8 cellular contexts compared by ENCODE assay signal in genomic region chr6:144063246-144063743, GRCh38. TPM values are rescaled to one million over a fixed set of nuclear protein-coding genes. Genes with fewer than 3 reads are reported as not detected.
DNase-seq lines count a peak whose midpoint lies in the region; ATAC-seq and TF ChIP-seq lines count a peak whose summit lies in the region.

No MANE protein-coding gene starts in this region.

- no peak for TF ChIP-seq POLR2A in tibial nerve (IDR thresholded peaks at IDR 0.05)

- in situ Hi-C loops in ACHN (cut with HindIII; ENCODE audit: low pct_ligation_motif_present, low pct_unique_long_range_greater_than_20kb, low sequenced_read_pairs) = no loop called here

- H3K36me3 ChIP-seq in liver (ENCODE audit: control insufficient read depth in 4 of 4, insufficient read depth in 3 of 4, low read depth in 1 of 4, low read length in 3 of 4) (no peaks in the 10 kb centered on the region), tibial nerve (no peaks in the 10 kb centered on the region)

- peak; percentile 33 for DNase-seq in NOMO-1 treated with DMSO at 0.1 percent for 48 hours (lab: John Stamatoyannopoulos, UW; ENCODE audit: unreplicated experiment)
- no peak for DNase-seq in NOMO-1 (lab: John Stamatoyannopoulos, UW; ENCODE audit: unreplicated experiment in 2 of 2)
- no peak for DNase-seq in activated naive CD8-positive, alpha-beta T cell treated with anti-CD3 and anti-CD28 coated beads for 36 hours
- DNase-seq in tibial nerve (ENCODE audit: low spot score in 2 of 2) = no peak
- no peak for DNase-seq in ACHN
- no peak for DNase-seq in AG08395 (ENCODE audit: low spot score)

- H3K36me3 Mint-ChIP-seq in activated naive CD8-positive, alpha-beta T cell treated with anti-CD3 and anti-CD28 coated beads for 36 hours = peaks cover 6% of the 10 kb centered on the region

- no peak for TF ChIP-seq CTCF in liver (IDR thresholded peaks at IDR 0.05; ENCODE audit: low read depth, low read length, missing input control)
- TF ChIP-seq CTCF in tibial nerve (IDR thresholded peaks at IDR 0.05) = no peak

- peaks cover 10% of the 10 kb centered on the region for H3K27me3 Mint-ChIP-seq in activated naive CD8-positive, alpha-beta T cell treated with anti-CD3 and anti-CD28 coated beads for 36 hours

- peak overlapping the region in 1 of 2 donors; percentile 74 for H3K9ac ChIP-seq in liver (ENCODE audit: low read depth in 1 of 2, low read length in 2 of 2)

- H3K9me3 Mint-ChIP-seq in activated naive CD8-positive, alpha-beta T cell treated with anti-CD3 and anti-CD28 coated beads for 36 hours = no peaks in the 10 kb centered on the region

- ATAC-seq in HG03175 (IDR thresholded peaks at IDR 0.05; ENCODE audit: unreplicated experiment) = peak; percentile 5

- peak overlapping the region; percentile 62 to 95 (median 82) for H3K4me3 ChIP-seq in liver (ENCODE audit: low read depth in 1 of 3, low read length in 3 of 3)
- H3K4me3 ChIP-seq in tibial nerve = peak overlapping the region; percentile 56 to 91 (median 84)

- H3K4me1 Mint-ChIP-seq in activated naive CD8-positive, alpha-beta T cell treated with anti-CD3 and anti-CD28 coated beads for 36 hours = peaks cover 34% of the 10 kb centered on the region

- H3K4me3 Mint-ChIP-seq in activated naive CD8-positive, alpha-beta T cell treated with anti-CD3 and anti-CD28 coated beads for 36 hours = peak overlapping the region; percentile 85

- H3K27ac Mint-ChIP-seq in activated naive CD8-positive, alpha-beta T cell treated with anti-CD3 and anti-CD28 coated beads for 36 hours = peak overlapping the region; percentile 86

- no peak for TF ChIP-seq RAD21 in liver (IDR thresholded peaks at IDR 0.05)

- peak overlapping the region; percentile 74 to 83 for H3K27ac ChIP-seq in liver (ENCODE audit: low read depth in 1 of 2, low read length in 2 of 2)
- H3K27ac ChIP-seq in tibial nerve = peak overlapping the region in 2 of 4 donors; percentile 83 to 96

- H3K4me1 ChIP-seq in liver (ENCODE audit: control insufficient read depth in 4 of 4, insufficient read depth in 4 of 4, low read length in 3 of 4) (peaks cover 0 to 10% (median 5%) of the 10 kb centered on the region in 4 donors), tibial nerve (peaks cover 0 to 28% (median 5%) of the 10 kb centered on the region in 4 donors)

- 8% methylated on average over 16 of the region's 16 CpGs for WGBS in liver
- 4 to 6% methylated on average over 16 of the region's 16 CpGs for WGBS in tibial nerve, 2 donors

- H3K27me3 ChIP-seq in liver (ENCODE audit: control insufficient read depth in 4 of 4, insufficient read depth in 4 of 4, low read length in 3 of 4) (no peaks in the 10 kb centered on the region), tibial nerve (peaks cover 0 to 13% of the 10 kb centered on the region in 2 donors)

- TF ChIP-seq EP300 in tibial nerve (IDR thresholded peaks at IDR 0.05) = no peak

- H3K9me3 ChIP-seq in liver (ENCODE audit: control insufficient read depth in 4 of 4, low read length in 3 of 4) (no peaks in the 10 kb centered on the region), tibial nerve (no peaks in the 10 kb centered on the region)

TF ChIP-seq in liver, 16 proteins besides CTCF, POLR2A, EP300 and RAD21:
- no peak for TF ChIP-seq FOXA2 (IDR thresholded peaks at IDR 0.05)
- TF ChIP-seq EGR1 (IDR thresholded peaks at IDR 0.05; ENCODE audit: low read depth in 2 of 2) = no peak
- no peak for TF ChIP-seq MAX (IDR thresholded peaks at IDR 0.05)
- no peak for TF ChIP-seq REST (IDR thresholded peaks at IDR 0.05)
- no peak for TF ChIP-seq JUND (IDR thresholded peaks at IDR 0.05)
- TF ChIP-seq ATF3 (IDR thresholded peaks at IDR 0.05) = no peak
- no peak for TF ChIP-seq HNF4G (IDR thresholded peaks at IDR 0.05)
- TF ChIP-seq GABPA (IDR thresholded peaks at IDR 0.05 in 1 of 2, conservative IDR thresholded peaks at IDR 0.05 in 1 of 2) = no peak
- TF ChIP-seq RXRA (IDR thresholded peaks at IDR 0.05) = no peak
- no peak for TF ChIP-seq FOXA1 (IDR thresholded peaks at IDR 0.05)
- TF ChIP-seq ZBTB33 (IDR thresholded peaks at IDR 0.05) = no peak
- TF ChIP-seq SP1 (IDR thresholded peaks at IDR 0.05) = no peak
- no peak for TF ChIP-seq YY1 (IDR thresholded peaks at IDR 0.05)
- no peak for TF ChIP-seq HNF4A (conservative IDR thresholded peaks at IDR 0.05)
- TF ChIP-seq TAF1 (conservative IDR thresholded peaks at IDR 0.05) = no peak
- no peak for TF ChIP-seq NR2F2 (IDR thresholded peaks at IDR 0.05)

RNA-seq across cellular contexts. Expression of gene SF3B5, which starts 32.1 kb away (rescaled TPM):
- total RNA-seq in activated naive CD8-positive, alpha-beta T cell treated with anti-CD3 and anti-CD28 coated beads for 36 hours = 100 to 1,000 TPM; 258 to 260 TPM
- total RNA-seq in liver (10 to 100 TPM; 51.8 to 63.1 TPM), tibial nerve (100 to 1,000 TPM in 3 of 4 donors, 10 to 100 TPM in 1; 99.8 to 155 (median 118) TPM)
- 100 to 1,000 TPM; 131 to 178 TPM for polyA plus RNA-seq in liver

RNA-seq across cellular contexts. Expression of gene PLAGL1, which starts 55.2 kb away (rescaled TPM):
- 10 to 100 TPM; 13.1 to 14.5 TPM for total RNA-seq in activated naive CD8-positive, alpha-beta T cell treated with anti-CD3 and anti-CD28 coated beads for 36 hours
- total RNA-seq in liver (1 to 10 TPM; 2.6 to 6.3 TPM), tibial nerve (10 to 100 TPM; 23.2 to 30.0 (median 29.6) TPM)
- 1 to 10 TPM; 1.3 to 1.4 TPM for polyA plus RNA-seq in liver
